In genomic region chr14:22839159-22839779, GRCh38 we compare ENCODE assay signal across 11 cellular contexts. TPM values are rescaled to one million over a fixed set of nuclear protein-coding genes. Genes with fewer than 3 reads are reported as not detected.
DNase-seq lines count a peak whose midpoint lies in the region; ATAC-seq, FAIRE-seq and TF ChIP-seq lines count a peak whose summit lies in the region.
"Had no signal": no experiment of that assay in that cellular context is flagged by ENCODE, and none has a peak within 500 bp of the region (broad histone marks: within the 10 kb centered on the region; RNA-seq: fewer than 3 reads in every experiment).

No MANE protein-coding gene starts in this region.

- H3K27ac ChIP-seq in HEK293 (ENCODE audit: extremely low read depth, low read depth, low read length) (no peak overlapping the region), body of pancreas (peak overlapping the region in 3 of 4 donors; percentile 86 to 88 (median 87)), kidney (ENCODE audit: low read depth in 2 of 2, low read length in 2 of 2) (peak overlapping the region; percentile 24 to 92), skin epidermis (peak overlapping the region in 20 of 21 experiments; percentile 91 to 100 (median 96))

- FAIRE-seq in kidney (lab: Jason Lieb, UNC) = no peak

- no peaks in the 10 kb centered on the region for H3K9me3 Mint-ChIP-seq in naive thymus-derived CD8-positive, alpha-beta T cell
- H3K9me3 Mint-ChIP-seq: T-cell had no signal

- H3K4me1 ChIP-seq in HEK293 (ENCODE audit: control insufficient read depth, insufficient read depth, low read length) (no peaks in the 10 kb centered on the region), body of pancreas (peaks cover 28% of the 10 kb centered on the region), kidney (ENCODE audit: control insufficient read depth in 1 of 2, insufficient read depth in 1 of 2, low read depth in 1 of 2, low read length in 2 of 2) (peaks cover 0 to 3% of the 10 kb centered on the region in 2 donors)

- intact Hi-C loops in body of pancreas (cut with DNase I) = no loop called here
- intact Hi-C loops in kidney (cut with DNase I) = no loop called here

- TF ChIP-seq CTCF in HEK293 (tag by site-specific recombination; IDR thresholded peaks at IDR 0.05) = no peak
- TF ChIP-seq CTCF in body of pancreas (IDR thresholded peaks at IDR 0.05) = no peak
- no peak for TF ChIP-seq CTCF in kidney (IDR thresholded peaks at IDR 0.05; ENCODE audit: borderline replicate concordance, extremely low read depth, insufficient read depth)

- peaks cover 8 to 40% (median 18%) of the 10 kb centered on the region in 4 donors for H3K4me1 Mint-ChIP-seq in naive thymus-derived CD8-positive, alpha-beta T cell

- H3K27ac Mint-ChIP-seq in naive thymus-derived CD8-positive, alpha-beta T cell = peak overlapping the region in 2 of 10 donors; percentile 44 to 80
- H3K27ac Mint-ChIP-seq: T-cell had no signal

- peak overlapping the region in 1 of 2 donors; percentile 94 for H3K9ac ChIP-seq in kidney (ENCODE audit: low read length in 2 of 2)

- H3K36me3 ChIP-seq in HEK293 (ENCODE audit: control insufficient read depth in 2 of 2, insufficient read depth in 1 of 2, low read length in 2 of 2) (peaks cover 6 to 12% of the 10 kb centered on the region in 2 experiments; a peak in 2 of 3 replicates), body of pancreas (replicated peaks in 1 of 2; ENCODE audit: insufficient read depth in 1 of 2, low read depth in 2 of 2) (peaks cover 0 to 15% of the 10 kb centered on the region in 2 donors), kidney (ENCODE audit: control insufficient read depth in 1 of 2, insufficient read depth in 2 of 2, low read length in 2 of 2) (peaks cover 17 to 25% of the 10 kb centered on the region in 2 donors)

- H3K4me3 Mint-ChIP-seq in naive thymus-derived CD8-positive, alpha-beta T cell = peak overlapping the region in 5 of 10 donors; percentile 26 to 89 (median 65)

- no peak overlapping the region for H3K4me3 ChIP-seq in HEK293 (ENCODE audit: low read depth, low read length)
- no peak overlapping the region for H3K4me3 ChIP-seq in body of pancreas
- peak overlapping the region in 1 of 2 donors; percentile 85 for H3K4me3 ChIP-seq in kidney (ENCODE audit: low read length in 2 of 2)
- peak overlapping the region; percentile 62 to 87 (median 79) for H3K4me3 ChIP-seq in skin epidermis

- ATAC-seq in body of pancreas (no peak), HG03571 (IDR thresholded peaks at IDR 0.05; ENCODE audit: unreplicated experiment) (no peak)
- no peak for ATAC-seq in naive thymus-derived CD8-positive, alpha-beta T cell
- ATAC-seq: HCT116, T-cell had no signal

- no peak for TF ChIP-seq POLR2A in body of pancreas (IDR thresholded peaks at IDR 0.05)

- peaks cover 0 to 43% (median 12%) of the 10 kb centered on the region in 5 donors for H3K27me3 Mint-ChIP-seq in naive thymus-derived CD8-positive, alpha-beta T cell

- H3K36me3 Mint-ChIP-seq in naive thymus-derived CD8-positive, alpha-beta T cell = peaks cover 0 to 18% (median 1%) of the 10 kb centered on the region in 3 donors

- no peaks in the 10 kb centered on the region for H3K27me3 ChIP-seq in body of pancreas

- POLR2A ChIA-PET in HEK293 (lab: Yijun Ruan, JAX) = interaction anchor here (1.1 kb wide), 1 partner anchor 9 kb away, joined by 3 read pairs; no protein-coding TSS in a partner anchor
- POLR2A ChIA-PET in naive thymus-derived CD8-positive, alpha-beta T cell (lab: Charles Lee) = interaction anchor here (0.6 to 2.6 kb wide), 5 partner anchors 9 to 79 kb away, joined by 3 to 10 read pairs (median 5); partner anchors contain the start of gene MRPL52

- DNase-seq in body of pancreas (no peak), kidney (no peak), NCI-H82 treated with DMSO at 0.1 percent for 48 hours (lab: John Stamatoyannopoulos, UW; ENCODE audit: unreplicated experiment) (no peak)
- no peak for DNase-seq in stimulated activated naive CD4-positive, alpha-beta T cell treated with Interleukin-2 at 50 U/mL for 16 hours (lab: John Stamatoyannopoulos, UW)
- DNase-seq in naive thymus-derived CD8-positive, alpha-beta T cell = no peak
- DNase-seq: activated gamma-delta T cell treated with Interleukin-2 at 50 U/mL for 16 hours, T-cell had no signal

- 71 to 74% methylated on average over 6 of the region's 6 CpGs for WGBS in body of pancreas, 2 donors

- CTCF ChIA-PET in HEK293 (lab: Yijun Ruan, JAX) = interaction anchor here (0.5 to 2.7 kb wide), 9 partner anchors 12 to 282 kb away, joined by 3 to 13 read pairs (median 5); no protein-coding TSS in a partner anchor

- H3K9me3 ChIP-seq in HEK293 (ENCODE audit: control insufficient read depth, insufficient read depth, low read depth, low read length) = no peaks in the 10 kb centered on the region
- H3K9me3 ChIP-seq in body of pancreas = no peaks in the 10 kb centered on the region
- no peaks in the 10 kb centered on the region for H3K9me3 ChIP-seq in kidney (ENCODE audit: control insufficient read depth in 1 of 2, low read length in 2 of 2)

TF ChIP-seq in HEK293, 187 proteins besides CTCF, POLR2A, EP300 and RAD21:
- peak; percentile 46 for TF ChIP-seq ZNF398 (tag by site-specific recombination; IDR thresholded peaks at IDR 0.05)
- TF ChIP-seq ELK4 (IDR thresholded peaks at IDR 0.05; ENCODE audit: borderline replicate concordance, low read depth, low read length) = no peak

RNA-seq across cellular contexts. Expression of gene MMP14, which starts 2.9 kb away (rescaled TPM):
- total RNA-seq in body of pancreas (10 to 100 TPM; 55.3 to 65.3 TPM), kidney (108 TPM)
- polyA plus RNA-seq in kidney (ENCODE audit: insufficient read depth, low read depth, low replicate concordance) = 30.1 TPM
- total RNA-seq in naive thymus-derived CD8-positive, alpha-beta T cell = 1 to 10 TPM; 2.5 to 3.3 TPM
- not detected for polyA plus RNA-seq in naive thymus-derived CD8-positive, alpha-beta T cell

RNA-seq across cellular contexts. Expression of gene MRPL52, which starts 9.6 kb away (rescaled TPM):
- total RNA-seq in body of pancreas (10 to 100 TPM; 29.3 to 45.1 TPM), kidney (74.3 TPM)
- 255 TPM for polyA plus RNA-seq in kidney (ENCODE audit: insufficient read depth, low read depth, low replicate concordance)
- 10 to 100 TPM; 69.9 to 75.3 TPM for total RNA-seq in naive thymus-derived CD8-positive, alpha-beta T cell
- 100 to 1,000 TPM; 120 to 155 (median 148) TPM for polyA plus RNA-seq in naive thymus-derived CD8-positive, alpha-beta T cell

RNA-seq across cellular contexts. Expression of gene SLC7A7, which starts 24.0 kb away (rescaled TPM):
- total RNA-seq in body of pancreas = 10 to 100 TPM in 1 of 2 donors, 1 to 10 TPM in 1; 6.9 to 16.6 TPM
- 26.6 TPM for total RNA-seq in kidney
- 235 TPM for polyA plus RNA-seq in kidney (ENCODE audit: insufficient read depth, low read depth, low replicate concordance)
- total RNA-seq in naive thymus-derived CD8-positive, alpha-beta T cell = 1 to 10 TPM; 2.6 to 3.5 TPM
- under 1 TPM; 0.13 to 0.46 (median 0.26) TPM for polyA plus RNA-seq in naive thymus-derived CD8-positive, alpha-beta T cell

RNA-seq across cellular contexts. Expression of gene LRP10, which starts 32.3 kb away (rescaled TPM):
- 10 to 100 TPM; 47.8 to 83.0 TPM for total RNA-seq in body of pancreas
- total RNA-seq in kidney = 207 TPM
- 74.7 TPM for polyA plus RNA-seq in kidney (ENCODE audit: insufficient read depth, low read depth, low replicate concordance)
- 10 to 100 TPM; 70.5 to 72.6 TPM for total RNA-seq in naive thymus-derived CD8-positive, alpha-beta T cell
- polyA plus RNA-seq in naive thymus-derived CD8-positive, alpha-beta T cell = 10 to 100 TPM; 49.4 to 67.5 (median 52.2) TPM

RNA-seq across cellular contexts. Expression of gene REM2, which starts 43.8 kb away (rescaled TPM):
- total RNA-seq in body of pancreas (not detected), kidney (0.63 TPM)
- polyA plus RNA-seq in kidney (ENCODE audit: insufficient read depth, low read depth, low replicate concordance) = 0.77 TPM
- 1 to 10 TPM; 4.8 to 5.7 TPM for total RNA-seq in naive thymus-derived CD8-positive, alpha-beta T cell
- polyA plus RNA-seq in naive thymus-derived CD8-positive, alpha-beta T cell = under 1 TPM; 0.15 to 0.72 (median 0.29) TPM

Comparison
In these comparisons a context has a peak if more than half of its experiments do, and no peak if none do; other contexts are left out.
1. H3K4me3 ChIP-seq: peak in skin epidermis (7 of 7); none in HEK293 (single experiment) and body of pancreas (0 of 2).
2. RNA of gene MMP14, which starts 2.9 kb away (total RNA-seq): 108 TPM in kidney (single experiment) and 55.3 to 65.3 TPM in body of pancreas; 2.5 to 3.3 TPM in naive thymus-derived CD8-positive, alpha-beta T cell; every median in the first group is over 10 times any median in the second.